In the genomic region with DNA sequence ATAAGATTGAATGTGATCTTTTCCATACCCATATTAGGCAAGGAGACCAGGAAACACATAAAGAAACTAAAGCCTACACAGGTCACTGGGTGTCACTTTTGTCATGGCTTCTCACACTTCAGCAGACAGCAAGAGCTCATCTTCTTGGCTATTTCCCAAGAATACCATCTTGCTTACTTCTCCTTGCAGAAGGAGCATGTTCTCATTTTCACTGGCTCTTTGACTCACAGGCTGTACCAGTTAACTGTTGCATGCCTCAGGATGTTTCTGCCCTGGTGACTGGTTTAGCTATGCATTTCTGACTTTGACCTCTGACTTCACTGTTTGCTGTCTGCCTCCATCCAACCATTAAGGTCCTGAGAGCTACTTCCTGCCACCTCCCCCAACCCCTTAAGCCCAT, we compare ENCODE assay signal across 8 cellular contexts. TPM values are rescaled to one million over a fixed set of nuclear protein-coding genes. Genes with fewer than 3 reads are reported as not detected.
DNase-seq lines count a peak whose midpoint lies in the region; ATAC-seq and TF ChIP-seq lines count a peak whose summit lies in the region.

No MANE protein-coding gene starts in this region.

- no peaks in the 10 kb centered on the region for H3K36me3 Mint-ChIP-seq in effector memory CD8-positive, alpha-beta T cell (ENCODE audit: insufficient read depth)

- in situ Hi-C loops in G401 (cut with HindIII; ENCODE audit: low sequenced_read_pairs), result no loop called here

- H3K4me3 Mint-ChIP-seq in effector memory CD8-positive, alpha-beta T cell, result no peak overlapping the region

- H3K4me3 ChIP-seq in HFF-Myc (replicated peaks; ENCODE audit: low read depth, low read length), result no peak overlapping the region

- DNase-seq in G401 (ENCODE audit: low spot score) (peak; percentile 69), HFF-Myc (ENCODE audit: extremely low read depth, low read depth) (peak; percentile 81), MV-4-11 (lab: John Stamatoyannopoulos, UW) (peak; percentile 98), non-pigmented ciliary epithelial cell (ENCODE audit: low read depth) (peak; percentile 49), retina (no peak), NCI-H128 (lab: John Stamatoyannopoulos, UW; ENCODE audit: unreplicated experiment) (no peak), mucosa of gallbladder (ENCODE audit: low spot score) (no peak)
- DNase-seq in effector memory CD8-positive, alpha-beta T cell, result no peak

- no peak for TF ChIP-seq CTCF in HFF-Myc (IDR thresholded peaks at IDR 0.05; ENCODE audit: low read depth, low read length, missing control alignments)

- peak; percentile 47 for ATAC-seq in effector memory CD8-positive, alpha-beta T cell (replicated peaks)

- peaks cover 3 to 4% of the 10 kb centered on the region in 2 donors for H3K4me1 Mint-ChIP-seq in effector memory CD8-positive, alpha-beta T cell (ENCODE audit: low read depth in 2 of 2)

- H3K27ac Mint-ChIP-seq in effector memory CD8-positive, alpha-beta T cell, result peak overlapping the region; percentile 14 to 58

- H3K9me3 Mint-ChIP-seq in effector memory CD8-positive, alpha-beta T cell, result no peaks in the 10 kb centered on the region

- peaks cover 0 to 24% of the 10 kb centered on the region in 2 donors for H3K27me3 Mint-ChIP-seq in effector memory CD8-positive, alpha-beta T cell

RNA-seq across cellular contexts. Expression of gene OGFRL1, which starts 40.3 kb away (rescaled TPM):
- total RNA-seq in G401 (2014; rRNA removed; shearing (Covaris generic)), result 0.06 and 0.07 TPM in 2 replicates
- total RNA-seq in mucosa of gallbladder, result 17.8 TPM

Comparison
In these comparisons a context has a peak if more than half of its experiments do, and no peak if none do; other contexts are left out.
1. DNase-seq: peak in G401 (single experiment), HFF-Myc (single experiment), MV-4-11 (single experiment) and non-pigmented ciliary epithelial cell (single experiment); none in effector memory CD8-positive, alpha-beta T cell (0 of 3), retina (single experiment), NCI-H128 (single experiment) and mucosa of gallbladder (single experiment).
2. RNA of gene OGFRL1, which starts 40.3 kb away (total RNA-seq): 17.8 TPM in mucosa of gallbladder (single experiment); 0.06 to 0.07 TPM in G401; every median in the first group is over 10 times any median in the second.